In genomic region chr2:29388071-29388470, GRCh38 we compare ENCODE assay signal across 21 cellular contexts.
"Had no signal": no experiment of that assay in that cellular context is flagged by ENCODE, and none has a peak within 500 bp of the region (broad histone marks: within the 10 kb centered on the region; RNA-seq: fewer than 3 reads in every experiment).

No MANE protein-coding gene starts in this region.

- H3K4me3 ChIP-seq: MG63, SJCRH30 had no signal

- H3K27me3 ChIP-seq: MG63, SJCRH30 had no signal

- H3K9me3 ChIP-seq: MG63, SJCRH30 had no signal

- DNase-seq: IMR-90, Karpas-422, KG1, MG63, NCI-H1092, NCI-H1105 treated with DMSO at 0.1 percent for 48 hours, NCI-H1417 treated with DMSO at 0.1 percent for 48 hours, NCI-H146, NCI-H1694 treated with DMSO at 0.1 percent for 48 hours, NCI-H1930, NCI-H2081, NCI-H2107, NCI-H2227 treated with DMSO at 0.1 percent for 48 hours, NCI-H446, NCI-H510A, NCI-H526, RPMI8226, SHP77 treated with DMSO at 0.1 percent for 48 hours, SJCRH30 had no signal

- H3K36me3 ChIP-seq: MG63, SJCRH30 had no signal

- ATAC-seq: HepG2, SK-N-SH treated with all-trans-retinoic acid at 6 μM for 48 hours had no signal

- H3K27ac ChIP-seq: SJCRH30 had no signal

- H3K4me1 ChIP-seq: SJCRH30 had no signal
